In the genomic region with DNA sequence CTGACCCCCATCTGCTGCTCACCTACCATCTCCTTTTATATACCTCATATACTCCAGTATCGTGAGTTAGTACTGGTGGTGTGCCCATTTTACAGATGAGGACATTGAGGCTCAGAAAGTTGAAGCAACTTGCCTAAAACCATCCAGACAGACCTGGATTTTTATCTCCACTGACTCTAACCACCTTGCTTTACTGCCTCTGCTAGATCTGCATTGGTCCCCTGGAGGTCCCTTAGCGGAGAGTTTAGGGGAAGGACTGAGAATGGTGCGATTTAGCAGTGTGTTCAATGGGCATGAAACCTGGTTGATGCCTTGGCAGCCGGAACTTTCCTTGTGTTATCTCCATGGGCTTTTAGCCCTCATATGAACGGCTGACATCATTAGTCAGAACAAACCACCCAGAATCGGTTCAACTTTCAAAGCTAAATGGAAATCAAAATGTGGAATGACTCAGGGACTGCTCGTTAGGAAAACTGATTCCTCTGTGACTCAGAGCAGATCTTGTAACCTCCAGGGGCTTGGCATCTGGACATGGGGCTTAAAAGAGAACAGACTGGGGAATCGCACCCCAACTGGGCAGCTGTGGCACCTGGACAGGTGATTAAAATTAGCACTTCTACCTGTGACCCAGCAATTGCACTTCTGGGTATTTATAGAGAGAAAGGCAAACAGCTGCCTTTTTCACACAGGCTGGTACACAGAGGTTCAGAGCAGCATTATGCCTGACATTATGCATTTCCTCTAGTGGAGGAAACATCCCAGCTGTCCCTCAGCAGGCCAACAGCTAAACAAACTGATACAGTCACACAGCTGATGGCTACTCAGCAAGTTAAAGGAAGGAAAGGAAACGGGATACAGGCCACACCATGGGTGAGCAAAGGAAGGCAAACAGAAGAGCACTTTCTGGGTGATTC, we compare ENCODE assay signal across 8 cellular contexts. TPM values are rescaled to one million over a fixed set of nuclear protein-coding genes. Genes with fewer than 3 reads are reported as not detected.
DNase-seq lines count a peak whose midpoint lies in the region; ATAC-seq, FAIRE-seq and TF ChIP-seq lines count a peak whose summit lies in the region.

No MANE protein-coding gene starts in this region.

- ATAC-seq in lung (ENCODE audit: insufficient read depth, low FRiP score), result peak; percentile 71
- no peak for ATAC-seq in HG02981 (IDR thresholded peaks at IDR 0.05; ENCODE audit: unreplicated experiment)

- H3K36me3 ChIP-seq in bronchial epithelial cell (ENCODE audit: control insufficient read depth, insufficient read depth, low read length), result no peaks in the 10 kb centered on the region
- no peaks in the 10 kb centered on the region for H3K36me3 ChIP-seq in lung (ENCODE audit: control insufficient read depth in 2 of 2, insufficient read depth in 2 of 2, low read length in 2 of 2)

- no peaks in the 10 kb centered on the region for H3K9me3 ChIP-seq in lung (ENCODE audit: control insufficient read depth in 2 of 2, insufficient read depth in 1 of 2, low read length in 1 of 2)

- peak overlapping the region; percentile 46 to 92 for H3K27ac ChIP-seq in lung (ENCODE audit: low read depth in 1 of 2, low read length in 1 of 2)

- H3K4me3 ChIP-seq in AG09309 (ENCODE audit: control insufficient read depth, low read depth, low read length), result no peak overlapping the region
- no peak overlapping the region for H3K4me3 ChIP-seq in bronchial epithelial cell (ENCODE audit: low read depth, low read length)
- H3K4me3 ChIP-seq in lung, result no peak overlapping the region

- TF ChIP-seq CTCF in AG09309 (IDR thresholded peaks at IDR 0.05; ENCODE audit: control insufficient read depth, insufficient read depth, low read depth, low read length, missing control alignments) (no peak), bronchial epithelial cell (IDR thresholded peaks at IDR 0.05; ENCODE audit: insufficient read depth, low read length, severe bottlenecking) (no peak), lung (IDR thresholded peaks at IDR 0.05; ENCODE audit: control extremely low read depth, extremely low read depth) (no peak)

- FAIRE-seq in bronchial epithelial cell (lab: Jason Lieb, UNC), result peak; percentile 94

- peaks cover 4 to 28% of the 10 kb centered on the region in 2 donors for H3K4me1 ChIP-seq in lung (ENCODE audit: control insufficient read depth in 2 of 2, insufficient read depth in 2 of 2, low read length in 2 of 2)

- WGBS in lung, 2 donors, result 56 to 68% methylated on average over 9 of the region's 9 CpGs

- peak; percentile 72 for DNase-seq in AG09309 (ENCODE audit: low read depth)
- DNase-seq in NCI-H2081 (lab: John Stamatoyannopoulos, UW), result peak; percentile 48 to 89
- peak; percentile 96 for DNase-seq in bronchial epithelial cell (ENCODE audit: low read depth)
- DNase-seq in lung (ENCODE audit: low spot score), result no peak
- DNase-seq in NCI-H187 treated with DMSO at 0.1 percent for 48 hours (lab: John Stamatoyannopoulos, UW), result no peak
- DNase-seq in AML-193 (lab: John Stamatoyannopoulos, UW), result no peak
- DNase-seq in activated CD8-positive, alpha-beta memory T cell treated with anti-CD3 and anti-CD28 coated beads, Interleukin-2, amount 50 U/mL, for 4 hours, result no peak

- H3K27me3 ChIP-seq in bronchial epithelial cell (ENCODE audit: control insufficient read depth, insufficient read depth, low read length), result no peaks in the 10 kb centered on the region
- H3K27me3 ChIP-seq in lung (ENCODE audit: control insufficient read depth, insufficient read depth), result no peaks in the 10 kb centered on the region

RNA-seq across cellular contexts. Expression of a gene that starts 25.3 kb away (rescaled TPM):
- total RNA-seq in bronchial epithelial cell (5.3 and 6.4 TPM in 2 replicates), lung (10 to 100 TPM in 1 of 2 donors, 1 to 10 TPM in 1; 7.7 to 15.1 TPM)
- polyA plus RNA-seq in lung, result 10 to 100 TPM in 1 of 2 donors, 1 to 10 TPM in 1; 9.3 to 17.8 TPM

Comparison
In these comparisons a context has a peak if more than half of its experiments do, and no peak if none do; other contexts are left out.
1. DNase-seq: peak in AG09309 (single experiment), NCI-H2081 (2 of 2) and bronchial epithelial cell (single experiment); none in lung (single experiment), NCI-H187 treated with DMSO at 0.1 percent for 48 hours (single experiment), AML-193 (0 of 2) and activated CD8-positive, alpha-beta memory T cell treated with anti-CD3 and anti-CD28 coated beads, Interleukin-2, amount 50 U/mL, for 4 hours (single experiment).